Comparison of ENCODE assay signal across 13 cellular contexts in the genomic region with DNA sequence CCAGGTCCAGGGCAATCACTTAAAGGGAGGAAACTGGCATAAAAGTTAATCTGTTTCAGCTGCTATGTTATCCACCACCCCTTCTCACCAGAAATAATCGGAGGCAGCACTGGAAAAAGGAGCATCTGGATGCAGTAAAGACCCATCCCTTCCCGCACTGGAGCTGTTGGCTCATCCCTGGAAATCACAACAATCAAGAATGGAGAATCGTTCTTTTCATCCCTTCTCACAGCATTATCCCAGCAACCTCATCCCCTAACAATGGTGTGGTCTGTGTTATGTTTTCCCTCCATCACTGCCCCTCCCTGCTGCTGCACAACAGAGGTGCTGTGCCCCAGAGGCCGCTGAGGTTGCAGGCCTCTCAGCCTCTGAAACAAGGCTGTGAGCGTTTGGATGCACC.
DNase-seq lines count a peak whose midpoint lies in the region; ATAC-seq and TF ChIP-seq lines count a peak whose summit lies in the region.
"Had no signal": no experiment of that assay in that cellular context is flagged by ENCODE, and none has a peak within 500 bp of the region (broad histone marks: within the 10 kb centered on the region; RNA-seq: fewer than 3 reads in every experiment).

No MANE protein-coding gene starts in this region.

- CTCF ChIA-PET in SK-N-SH (lab: Yijun Ruan, JAX) = interaction anchor here (1.1 to 1.5 kb wide), 5 partner anchors 10 to 245 kb away, joined by 3 to 7 read pairs (median 4); a partner anchor contains a TSS

- DNase-seq in GM04504 (ENCODE audit: low read depth) (peak; percentile 44), SK-N-SH (peak; percentile 60), left ventricle myocardium superior (no peak), sciatic nerve (ENCODE audit: low spot score) (no peak), WERI-Rb-1 (no peak), NCI-H2081 treated with DMSO at 0.1 percent for 48 hours (lab: John Stamatoyannopoulos, UW) (no peak), SIG-M5 treated with dmso at 0.1 percent for 504 hours (lab: John Stamatoyannopoulos, UW; ENCODE audit: unreplicated experiment) (no peak)
- DNase-seq: Kasumi-1, kidney glomerular epithelial cell, NCI-H510A, small intestine had no signal

- TF ChIP-seq CTCF in SK-N-SH (IDR thresholded peaks at IDR 0.05) (no peak), WERI-Rb-1 (IDR thresholded peaks at IDR 0.05; ENCODE audit: low read depth, low read length) (no peak)

- TF ChIP-seq RAD21 in SK-N-SH (IDR thresholded peaks at IDR 0.05; ENCODE audit: low read length) = no peak

- H3K27ac ChIP-seq in SK-N-SH (ENCODE audit: low read depth in 2 of 2, low read length in 1 of 2) (peak overlapping the region; percentile 62 to 95), WERI-Rb-1 (no peak overlapping the region)
- H3K27ac ChIP-seq: epithelial cell of prostate had no signal

- peak overlapping the region; percentile 22; the same call in 1 of the 2 replicates for H3K9ac ChIP-seq in SK-N-SH

- H3K36me3 ChIP-seq in SK-N-SH (replicated peaks in 1 of 2; ENCODE audit: control insufficient read depth in 1 of 2, insufficient read depth in 2 of 2, low read length in 1 of 2) (no peaks in the 10 kb centered on the region), WERI-Rb-1 (no peaks in the 10 kb centered on the region)

- no peaks in the 10 kb centered on the region for H4K20me1 ChIP-seq in SK-N-SH (ENCODE audit: insufficient read depth)

- ATAC-seq in left ventricle myocardium superior (peak; percentile 11), sciatic nerve (peak; percentile 75), GM18519 (IDR thresholded peaks at IDR 0.05; ENCODE audit: low FRiP score, unreplicated experiment) (no peak)

- H3K9me2 ChIP-seq in SK-N-SH = no peaks in the 10 kb centered on the region

- peak overlapping the region; percentile 69 for H3K4me2 ChIP-seq in SK-N-SH

- H2AFZ ChIP-seq in SK-N-SH (ENCODE audit: low read depth) = peak overlapping the region; percentile 80; the same call in 1 of the 2 replicates

- peaks cover 23 to 40% of the 10 kb centered on the region in 2 experiments for H3K4me1 ChIP-seq in SK-N-SH (ENCODE audit: control insufficient read depth in 1 of 2, insufficient read depth in 2 of 2, low read depth in 1 of 2, low read length in 1 of 2)

- H3K9me3 ChIP-seq in SK-N-SH = no peaks in the 10 kb centered on the region
- H3K9me3 ChIP-seq in WERI-Rb-1 (ENCODE audit: severe bottlenecking) = no peaks in the 10 kb centered on the region

- H3K27me3 ChIP-seq in SK-N-SH (ENCODE audit: insufficient read depth) = no peaks in the 10 kb centered on the region
- H3K27me3 ChIP-seq in WERI-Rb-1 (ENCODE audit: insufficient read depth, low read depth, severe bottlenecking) = no peaks in the 10 kb centered on the region

- peaks cover 3% of the 10 kb centered on the region; the same call in 1 of the 2 replicates for H3K79me2 ChIP-seq in SK-N-SH (ENCODE audit: insufficient read depth)

- peak overlapping the region in 1 of 2 experiments; percentile 26; a peak in 2 of 4 replicates for H3K4me3 ChIP-seq in SK-N-SH (ENCODE audit: low read depth in 2 of 2, low read length in 1 of 2)
- H3K4me3 ChIP-seq in WERI-Rb-1 (ENCODE audit: low read depth, low read length) = no peak overlapping the region

- WGBS in SK-N-SH (ENCODE audit: low lambda C conversion rate) = 28% methylated on average over 5 of the region's 5 CpGs

- intact Hi-C loops in left ventricle myocardium superior (cut with micrococcal nuclease) = loop anchor here (5.0 kb wide), 1 partner anchor 99 kb away; a partner anchor contains a TSS
- intact Hi-C loops in sciatic nerve (cut with DNase I) = no loop called here

- POLR2A ChIA-PET in SK-N-SH (lab: Yijun Ruan, JAX) = interaction anchor here (0.8 to 1.7 kb wide), 6 partner anchors 13 to 102 kb away, joined by 3 to 7 read pairs (median 4); a partner anchor contains a TSS

- TF ChIP-seq EP300 in SK-N-SH (IDR thresholded peaks at IDR 0.05; ENCODE audit: borderline replicate concordance in 1 of 2, low read depth in 1 of 2, low read length in 1 of 2) = peak in 1 of 2 experiments; percentile 40; a peak in 1 of 4 replicates

- peaks cover 11% of the 10 kb centered on the region for H3F3A ChIP-seq in SK-N-SH (replicated peaks; ENCODE audit: insufficient read depth)

TF ChIP-seq in SK-N-SH, 30 proteins besides CTCF, POLR2A, EP300 and RAD21:
- TF ChIP-seq, protein P1, sequence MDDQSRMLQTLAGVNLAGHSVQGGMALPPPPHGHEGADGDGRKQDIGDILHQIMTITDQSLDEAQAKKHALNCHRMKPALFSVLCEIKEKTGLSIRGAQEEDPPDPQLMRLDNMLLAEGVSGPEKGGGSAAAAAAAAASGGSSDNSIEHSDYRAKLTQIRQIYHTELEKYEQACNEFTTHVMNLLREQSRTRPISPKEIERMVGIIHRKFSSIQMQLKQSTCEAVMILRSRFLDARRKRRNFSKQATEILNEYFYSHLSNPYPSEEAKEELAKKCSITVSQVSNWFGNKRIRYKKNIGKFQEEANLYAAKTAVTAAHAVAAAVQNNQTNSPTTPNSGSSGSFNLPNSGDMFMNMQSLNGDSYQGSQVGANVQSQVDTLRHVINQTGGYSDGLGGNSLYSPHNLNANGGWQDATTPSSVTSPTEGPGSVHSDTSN (IDR thresholded peaks at IDR 0.05) = no peak
- TF ChIP-seq RCOR1 (IDR thresholded peaks at IDR 0.05; ENCODE audit: low read length) (0 out of 2 replicates have a peak, but pooled peaks have one; percentile 18), FOSL2 (IDR thresholded peaks at IDR 0.05; ENCODE audit: borderline replicate concordance, low read depth) (no peak), TEAD4 (IDR thresholded peaks at IDR 0.05; ENCODE audit: borderline replicate concordance, insufficient read depth) (no peak), POLR2AphosphoS5 (IDR thresholded peaks at IDR 0.05; ENCODE audit: low read depth, low read length) (no peak), CHD2 (IDR thresholded peaks at IDR 0.05; ENCODE audit: low read length, partially characterized antibody) (peak; percentile 11), GATA2 (CRISPR knock-in tag; IDR thresholded peaks at IDR 0.05) (peak; percentile 35; the same call in 1 of the 2 replicates), JUND (IDR thresholded peaks at IDR 0.05) (no peak), YY1 (IDR thresholded peaks at IDR 0.05; ENCODE audit: low read depth) (no peak), FOXJ3 (CRISPR knock-in tag; IDR thresholded peaks at IDR 0.05) (no peak), NFIC (IDR thresholded peaks at IDR 0.05; ENCODE audit: borderline replicate concordance) (no peak), TCF12 (IDR thresholded peaks at IDR 0.05) (peak; percentile 47; the same call in 1 of the 2 replicates), NRF1 (IDR thresholded peaks at IDR 0.05; ENCODE audit: low read depth, low read length) (no peak), TAF1 (IDR thresholded peaks at IDR 0.05; ENCODE audit: borderline replicate concordance, low read depth, low read length) (no peak), EZH2phosphoT487 (IDR thresholded peaks at IDR 0.05; ENCODE audit: borderline replicate concordance, low read depth) (no peak), MEF2A (IDR thresholded peaks at IDR 0.05; ENCODE audit: borderline replicate concordance, low read depth) (no peak), ELF1 (IDR thresholded peaks at IDR 0.05) (no peak)
- TF ChIP-seq, protein P2, sequence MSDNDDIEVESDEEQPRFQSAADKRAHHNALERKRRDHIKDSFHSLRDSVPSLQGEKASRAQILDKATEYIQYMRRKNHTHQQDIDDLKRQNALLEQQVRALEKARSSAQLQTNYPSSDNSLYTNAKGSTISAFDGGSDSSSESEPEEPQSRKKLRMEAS (IDR thresholded peaks at IDR 0.05; ENCODE audit: low read depth) = no peak
- TF ChIP-seq, protein P3, sequence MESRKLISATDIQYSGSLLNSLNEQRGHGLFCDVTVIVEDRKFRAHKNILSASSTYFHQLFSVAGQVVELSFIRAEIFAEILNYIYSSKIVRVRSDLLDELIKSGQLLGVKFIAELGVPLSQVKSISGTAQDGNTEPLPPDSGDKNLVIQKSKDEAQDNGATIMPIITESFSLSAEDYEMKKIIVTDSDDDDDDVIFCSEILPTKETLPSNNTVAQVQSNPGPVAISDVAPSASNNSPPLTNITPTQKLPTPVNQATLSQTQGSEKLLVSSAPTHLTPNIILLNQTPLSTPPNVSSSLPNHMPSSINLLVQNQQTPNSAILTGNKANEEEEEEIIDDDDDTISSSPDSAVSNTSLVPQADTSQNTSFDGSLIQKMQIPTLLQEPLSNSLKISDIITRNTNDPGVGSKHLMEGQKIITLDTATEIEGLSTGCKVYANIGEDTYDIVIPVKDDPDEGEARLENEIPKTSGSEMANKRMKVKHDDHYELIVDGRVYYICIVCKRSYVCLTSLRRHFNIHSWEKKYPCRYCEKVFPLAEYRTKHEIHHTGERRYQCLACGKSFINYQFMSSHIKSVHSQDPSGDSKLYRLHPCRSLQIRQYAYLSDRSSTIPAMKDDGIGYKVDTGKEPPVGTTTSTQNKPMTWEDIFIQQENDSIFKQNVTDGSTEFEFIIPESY (IDR thresholded peaks at IDR 0.05; ENCODE audit: borderline replicate concordance, low read depth) = no peak
- TF ChIP-seq, protein P4, sequence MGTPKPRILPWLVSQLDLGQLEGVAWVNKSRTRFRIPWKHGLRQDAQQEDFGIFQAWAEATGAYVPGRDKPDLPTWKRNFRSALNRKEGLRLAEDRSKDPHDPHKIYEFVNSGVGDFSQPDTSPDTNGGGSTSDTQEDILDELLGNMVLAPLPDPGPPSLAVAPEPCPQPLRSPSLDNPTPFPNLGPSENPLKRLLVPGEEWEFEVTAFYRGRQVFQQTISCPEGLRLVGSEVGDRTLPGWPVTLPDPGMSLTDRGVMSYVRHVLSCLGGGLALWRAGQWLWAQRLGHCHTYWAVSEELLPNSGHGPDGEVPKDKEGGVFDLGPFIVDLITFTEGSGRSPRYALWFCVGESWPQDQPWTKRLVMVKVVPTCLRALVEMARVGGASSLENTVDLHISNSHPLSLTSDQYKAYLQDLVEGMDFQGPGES (IDR thresholded peaks at IDR 0.05; ENCODE audit: low read depth, low read length) = no peak

Comparison
In these comparisons a context has a peak if more than half of its experiments do, and no peak if none do; other contexts are left out.
1. DNase-seq: peak in GM04504 (single experiment) and SK-N-SH (single experiment); none in left ventricle myocardium superior (single experiment), sciatic nerve (single experiment), WERI-Rb-1 (single experiment), NCI-H2081 treated with DMSO at 0.1 percent for 48 hours (single experiment) and SIG-M5 treated with dmso at 0.1 percent for 504 hours (single experiment).